8 cellular contexts compared by ENCODE assay signal in the genomic region with DNA sequence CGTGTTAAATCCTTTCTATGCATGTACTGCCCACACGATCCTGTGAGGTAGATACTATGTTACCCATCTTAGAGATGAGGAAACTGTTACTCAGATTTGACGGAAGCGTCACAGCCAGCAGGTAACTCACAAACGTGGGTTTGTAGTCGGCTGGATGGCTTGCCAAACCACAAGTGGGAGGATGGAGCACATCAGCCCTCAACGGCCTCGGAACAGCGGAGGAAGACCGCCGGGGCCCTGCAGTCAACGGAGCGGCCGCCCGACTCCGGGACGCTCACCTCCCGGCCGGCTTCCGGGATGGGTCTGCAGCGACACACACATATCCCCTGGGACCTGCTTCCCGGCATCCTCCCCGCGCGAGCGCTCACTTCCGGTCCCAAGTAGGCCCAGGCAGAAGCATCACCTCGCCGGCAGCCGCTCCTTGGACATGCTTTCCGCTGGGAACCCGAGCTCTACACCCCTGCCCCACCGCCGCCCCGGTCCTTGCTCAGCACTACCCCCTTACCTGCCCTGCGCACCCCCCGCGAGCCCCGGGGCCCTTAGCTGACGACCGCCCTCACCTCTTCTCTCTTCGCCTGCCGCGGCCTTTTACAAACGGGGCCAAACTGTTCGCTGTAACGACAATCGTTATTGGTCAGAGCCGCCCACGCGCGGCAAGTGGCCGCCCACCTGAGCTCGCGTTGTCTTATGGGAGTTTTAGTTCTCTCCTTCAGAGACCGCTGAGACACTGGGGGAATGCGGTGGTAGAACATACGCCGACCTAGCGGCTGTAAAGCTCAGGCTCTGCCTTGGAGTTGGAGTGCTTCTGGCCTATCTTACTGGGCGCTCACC. TPM values are rescaled to one million over a fixed set of nuclear protein-coding genes. Genes with fewer than 3 reads are reported as not detected.
DNase-seq lines count a peak whose midpoint lies in the region; ATAC-seq and TF ChIP-seq lines count a peak whose summit lies in the region.

Gene C2orf42, minus strand, starts transcription at position 607 of the 831 bp plus-strand sequence. CDS start 9,034 bp downstream, outside the sequence.

- intact Hi-C loops in T-helper 2 cell treated with Interferon-gamma antibody and Interleukin-4, amounts not matched to agents 100 ng/mL and 5 ng/mL, for 36 hours (cut with micrococcal nuclease) = loop anchor here (1.0 to 2.0 kb wide), 8 partner anchors 47 to 804 kb away; partner anchors contain the start of genes GFPT1, SNRPG and TIA1
- intact Hi-C loops in uterus (cut with DNase I; ENCODE audit: low total_unique reads) = loop anchor here (5.0 kb wide), 1 partner anchor 57 kb away; the partner anchor contains the start of gene TIA1

- peak; percentile 70 for ATAC-seq in GM18499 (IDR thresholded peaks at IDR 0.05; ENCODE audit: insufficient read depth, unreplicated experiment)
- ATAC-seq in HG02943 (IDR thresholded peaks at IDR 0.05; ENCODE audit: low read depth, unreplicated experiment) = peak; percentile 85

- H3K36me3 ChIP-seq in right atrium auricular region (no peaks in the 10 kb centered on the region), uterus (no peaks in the 10 kb centered on the region)

- H3K4me1 ChIP-seq in right atrium auricular region (peaks cover 0 to 11% of the 10 kb centered on the region in 2 donors), uterus (no peaks in the 10 kb centered on the region)

- no peaks in the 10 kb centered on the region for H3K9me3 ChIP-seq in right atrium auricular region
- H3K9me3 ChIP-seq in uterus = no peaks in the 10 kb centered on the region

- H3K27me3 ChIP-seq in right atrium auricular region (no peaks in the 10 kb centered on the region), uterus (no peaks in the 10 kb centered on the region)

- TF ChIP-seq CTCF in right atrium auricular region (IDR thresholded peaks at IDR 0.05) (no peak), uterus (IDR thresholded peaks at IDR 0.05) (peak in 2 of 4 experiments; percentile 19)

- peak within 1 kb of the TSS; percentile 97 to 99 for H3K27ac ChIP-seq in right atrium auricular region
- peak within 1 kb of the TSS; percentile 97 to 99 for H3K27ac ChIP-seq in uterus

- DNase-seq in NCI-H187 treated with DMSO at 0.1 percent for 48 hours (lab: John Stamatoyannopoulos, UW) (peak; percentile 94), anterior cingulate cortex (lab: John Stamatoyannopoulos, UW) (peak; percentile 76 to 100 (median 96)), right atrium auricular region (ENCODE audit: low spot score) (peak; percentile 98), pulmonary artery endothelial cell (ENCODE audit: low read depth, low spot score) (peak; percentile 89), uterus (peak; percentile 96 to 97)

- H3K4me3 ChIP-seq in right atrium auricular region = peak within 1 kb of the TSS; percentile 73 to 92
- H3K4me3 ChIP-seq in uterus = peak within 1 kb of the TSS; percentile 88 to 91

- peak; percentile 68 to 94 for TF ChIP-seq POLR2A in uterus (IDR thresholded peaks at IDR 0.05)

RNA-seq across cellular contexts. Expression of gene C2orf42, which starts in this region (rescaled TPM):
- 22.2 and 27.8 TPM in 2 replicates for total RNA-seq in T-helper 2 cell treated with Interferon-gamma antibody and Interleukin-4, amounts not matched to agents 100 ng/mL and 5 ng/mL, for 36 hours
- total RNA-seq in right atrium auricular region = 1 to 10 TPM; 9.6 to 9.9 TPM
- 10.4 and 27.6 TPM in 2 replicates for total RNA-seq in pulmonary artery endothelial cell
- 10 to 100 TPM; 10.3 to 45.7 (median 23.8) TPM for total RNA-seq in uterus

Comparison
In these comparisons a context has a peak if more than half of its experiments do, and no peak if none do; other contexts are left out.
1. Peak in every context shown above with its lines: DNase-seq, ATAC-seq, H3K4me3 ChIP-seq and H3K27ac ChIP-seq.